1 cellular context compared by ENCODE assay signal in genomic region chr10:28811639-28812349, GRCh38.
A peak's percentile ranks its signal among the peaks of the same experiment; 100 is the strongest.
TF ChIP-seq lines count a peak whose summit lies in the region.

No MANE protein-coding gene starts in this region.

TF ChIP-seq in K562, 482 proteins besides CTCF, POLR2A, EP300 and RAD21 (continued from another document and continues in another):
- peak; percentile 97 for TF ChIP-seq MEF2D (tag; conservative IDR thresholded peaks at IDR 0.05; ENCODE audit: low read depth)
- peak; percentile 98 for TF ChIP-seq ZNF311 (CRISPR knock-in tag; IDR thresholded peaks at IDR 0.05)
- TF ChIP-seq THRB (CRISPR knock-in tag; conservative IDR thresholded peaks at IDR 0.05) = peak; percentile 92
- peak; percentile 42; the same call in 1 of the 2 replicates for TF ChIP-seq ELF1 (tag; IDR thresholded peaks at IDR 0.05)
- peak; percentile 67 for TF ChIP-seq SP1 (CRISPR knock-in tag; IDR thresholded peaks at IDR 0.05)
- TF ChIP-seq ELF4 (CRISPR knock-in tag; IDR thresholded peaks at IDR 0.05) = peak; percentile 64; the same call in 1 of the 2 replicates
- peak; percentile 87 for TF ChIP-seq ETS2 (tag; IDR thresholded peaks at IDR 0.05; ENCODE audit: borderline replicate concordance, poor library complexity, severe bottlenecking)
- peak; percentile 73 for TF ChIP-seq ZBTB12 (CRISPR knock-in tag; IDR thresholded peaks at IDR 0.05)
- 0 out of 2 replicates have a peak, but pooled peaks have one; percentile 40 for TF ChIP-seq MAFG (tag; conservative IDR thresholded peaks at IDR 0.05)
- TF ChIP-seq MAZ (CRISPR knock-in tag; conservative IDR thresholded peaks at IDR 0.05 in 1 of 2, IDR thresholded peaks at IDR 0.05 in 1 of 2) = peak in 1 of 2 experiments; percentile 78; a peak in 2 of 4 replicates
- TF ChIP-seq SIN3A (IDR thresholded peaks at IDR 0.05; ENCODE audit: borderline replicate concordance in 2 of 2, control insufficient read depth in 1 of 2, low read depth in 2 of 2, low read length in 2 of 2) = no peak
- peak; percentile 84 for TF ChIP-seq CXXC5 (CRISPR knock-in tag; IDR thresholded peaks at IDR 0.05)
- peak; percentile 90 for TF ChIP-seq FOXO4 (CRISPR knock-in tag; IDR thresholded peaks at IDR 0.05)
- peak; percentile 88 for TF ChIP-seq ZNF79 (CRISPR knock-in tag; IDR thresholded peaks at IDR 0.05; ENCODE audit: low read depth)
- 0 out of 4 replicates have a peak, but pooled peaks of 1 of the 2 experiments have one; percentile 9 for TF ChIP-seq MNT (conservative IDR thresholded peaks at IDR 0.05)
- TF ChIP-seq ZBTB7A (IDR thresholded peaks at IDR 0.05; ENCODE audit: borderline replicate concordance, control insufficient read depth, low read depth, low read length) = no peak
- TF ChIP-seq EGR1 (conservative IDR thresholded peaks at IDR 0.05) = peak; percentile 63
- TF ChIP-seq ZNF282 (CRISPR knock-in tag; IDR thresholded peaks at IDR 0.05) = no peak
- peak; percentile 93 for TF ChIP-seq TAF7 (tag; IDR thresholded peaks at IDR 0.05)
- TF ChIP-seq HOMEZ (CRISPR knock-in tag; IDR thresholded peaks at IDR 0.05) = peak; percentile 87
- no peak for TF ChIP-seq THRAP3 (IDR thresholded peaks at IDR 0.05; ENCODE audit: borderline replicate concordance)
- TF ChIP-seq MYC (IDR thresholded peaks at IDR 0.05; ENCODE audit: low read depth, low read length) = no peak
- TF ChIP-seq MYC (CRISPR knock-in tag; IDR thresholded peaks at IDR 0.05; ENCODE audit: borderline replicate concordance, low read depth) = peak; percentile 92
- peak; percentile 99 for TF ChIP-seq ERF (CRISPR knock-in tag; IDR thresholded peaks at IDR 0.05)
- TF ChIP-seq ZNF57 (CRISPR knock-in tag; IDR thresholded peaks at IDR 0.05) = peak; percentile 81; the same call in 1 of the 2 replicates
- peak; percentile 89 for TF ChIP-seq ZNF695 (CRISPR knock-in tag; IDR thresholded peaks at IDR 0.05)
- TF ChIP-seq HINFP (tag; conservative IDR thresholded peaks at IDR 0.05; ENCODE audit: low read depth) = peak; percentile 87
- no peak for TF ChIP-seq ATF3 (IDR thresholded peaks at IDR 0.05)
- TF ChIP-seq ATF3 (CRISPR knock-in tag; conservative IDR thresholded peaks at IDR 0.05) = no peak
- peak; percentile 79; the same call in 1 of the 2 replicates for TF ChIP-seq ZNF197 (CRISPR knock-in tag; IDR thresholded peaks at IDR 0.05; ENCODE audit: low read depth)
- TF ChIP-seq JUND (IDR thresholded peaks at IDR 0.05; ENCODE audit: borderline replicate concordance, low read depth, low read length) = no peak
- TF ChIP-seq JUND (tag; IDR thresholded peaks at IDR 0.05; ENCODE audit: borderline replicate concordance, low read depth, low read length) = peak; percentile 41; the same call in 1 of the 3 replicates
- 0 out of 2 replicates have a peak, but pooled peaks have one; percentile 9 for TF ChIP-seq TFAP4 (CRISPR knock-in tag; IDR thresholded peaks at IDR 0.05; ENCODE audit: borderline replicate concordance)
- TF ChIP-seq KLF6 (CRISPR knock-in tag; IDR thresholded peaks at IDR 0.05; ENCODE audit: borderline replicate concordance) = peak; percentile 96
- no peak for TF ChIP-seq SFPQ (IDR thresholded peaks at IDR 0.05; ENCODE audit: low read depth, low read length)
- TF ChIP-seq KAT8 (IDR thresholded peaks at IDR 0.05; ENCODE audit: low read depth) = no peak
- TF ChIP-seq DMBX1 (CRISPR knock-in tag; IDR thresholded peaks at IDR 0.05; ENCODE audit: borderline replicate concordance) = peak; percentile 99
- TF ChIP-seq ZNF639 (CRISPR knock-in tag; conservative IDR thresholded peaks at IDR 0.05 in 1 of 2, IDR thresholded peaks at IDR 0.05 in 1 of 2) = peak in 1 of 2 experiments; percentile 89; a peak in 2 of 4 replicates
- peak; percentile 61 for TF ChIP-seq KDM5B (IDR thresholded peaks at IDR 0.05; ENCODE audit: insufficient replicate concordance, low read depth, low read length)
- TF ChIP-seq DDX20 (tag; IDR thresholded peaks at IDR 0.05; ENCODE audit: low read depth) = peak; percentile 95
- TF ChIP-seq HDAC1 (IDR thresholded peaks at IDR 0.05) = 0 out of 4 replicates have a peak, but pooled peaks of 1 of the 2 experiments have one; percentile 20
- 0 out of 2 replicates have a peak, but pooled peaks have one; percentile 27 for TF ChIP-seq MTA3 (IDR thresholded peaks at IDR 0.05; ENCODE audit: borderline replicate concordance)
- TF ChIP-seq TCF15 (CRISPR knock-in tag; IDR thresholded peaks at IDR 0.05) = 0 out of 2 replicates have a peak, but pooled peaks have one; percentile 78
- TF ChIP-seq ZNF354B (CRISPR knock-in tag; IDR thresholded peaks at IDR 0.05) = peak; percentile 60; the same call in 1 of the 2 replicates
- TF ChIP-seq HIVEP1 (CRISPR knock-in tag; IDR thresholded peaks at IDR 0.05) = peak; percentile 95
- TF ChIP-seq ZNF584 (CRISPR knock-in tag; IDR thresholded peaks at IDR 0.05; ENCODE audit: low read depth) = peak; percentile 24; the same call in 1 of the 2 replicates
- TF ChIP-seq KLF1 (tag; IDR thresholded peaks at IDR 0.05) = peak; percentile 68; the same call in 1 of the 2 replicates
- no peak for TF ChIP-seq NR2C1 (IDR thresholded peaks at IDR 0.05)
- TF ChIP-seq NR2C1 (tag; IDR thresholded peaks at IDR 0.05) = peak; percentile 93
- peak; percentile 66 for TF ChIP-seq PKNOX1 (IDR thresholded peaks at IDR 0.05)
